Comparison of ENCODE assay signal across 39 cellular contexts in genomic region chr13:58574791-58575190, GRCh38.
"Had no signal": no experiment of that assay in that cellular context is flagged by ENCODE, and none has a peak within 500 bp of the region (broad histone marks: within the 10 kb centered on the region; RNA-seq: fewer than 3 reads in every experiment).

No MANE protein-coding gene starts in this region.

- H3K36me3 ChIP-seq: adrenal gland, ascending aorta, brain microvascular endothelial cell, breast epithelium, cardiac muscle cell had no signal

- DNase-seq: activated effector memory CD4-positive, alpha-beta T cell treated with anti-CD3 and anti-CD28 coated beads, Interleukin-2, amount 50 U/mL, for 16 hours; activated effector memory CD4-positive, alpha-beta T cell treated with Interleukin-2 at 50 U/mL for 16 hours; activated gamma-delta T cell; activated gamma-delta T cell treated with Interleukin-2 at 50 U/mL for 16 hours; activated naive CD4-positive, alpha-beta T cell; activated naive CD4-positive, alpha-beta T cell treated with anti-CD3 and anti-CD28 coated beads for 36 hours; activated naive CD4-positive, alpha-beta T cell treated with anti-CD3 and anti-CD28 coated beads, Interleukin-2, amount 10 ng/mL, durations not matched to agents 7 days and 5 days; activated naive CD4-positive, alpha-beta T cell treated with anti-CD3 and anti-CD28 coated beads, Interleukin-2, amount 50 U/mL, for 16 hours; activated naive CD4-positive, alpha-beta T cell treated with Interleukin-2 at 50 U/mL for 16 hours; activated naive CD8-positive, alpha-beta T cell treated with anti-CD3 and anti-CD28 coated beads for 36 hours; activated naive CD8-positive, alpha-beta T cell treated with anti-CD3 and anti-CD28 coated beads, Interleukin-2, amount 10 ng/mL, durations not matched to agents 7 days and 5 days; activated naive CD8-positive, alpha-beta T cell treated with anti-CD3 and anti-CD28 coated beads, Interleukin-2, amount 50 U/mL, for 24 hours; activated T-cell treated with anti-CD3 and anti-CD28 coated beads for 4 hours; activated T-cell treated with anti-CD3 and anti-CD28 coated beads, Interleukin-2, amount 50 U/mL, for 1 hour; activated T-cell treated with anti-CD3 and anti-CD28 coated beads, Interleukin-2, amount 50 U/mL, for 24 hours; activated T-cell treated with anti-CD3 and anti-CD28 coated beads, Interleukin-2, amount 50 U/mL, for 4 hours; activated T-cell treated with anti-CD3 and anti-CD28 coated beads, Interleukin-2, amount 50 U/mL, for 48 hours; activated T-cell treated with anti-CD3 and anti-CD28 coated beads, Interleukin-2, amount 50 U/mL, for 72 hours; adrenal gland; amniotic stem cell; amygdala; anterior cingulate cortex; aorta; body of pancreas; brain microvascular endothelial cell; central memory CD4-positive, alpha-beta T cell; cerebellar nuclear complex had no signal

- H3K36me3 Mint-ChIP-seq: activated naive CD4-positive, alpha-beta T cell treated with anti-CD3 and anti-CD28 coated beads, Interleukin-2, amount 10 ng/mL, durations not matched to agents 7 days and 5 days; activated naive CD4-positive, alpha-beta T cell treated with anti-CD3 and anti-CD28 coated beads, Interleukin-2, amount 50 U/mL, for 24 hours; activated naive CD8-positive, alpha-beta T cell; activated naive CD8-positive, alpha-beta T cell treated with anti-CD3 and anti-CD28 coated beads for 36 hours; activated naive CD8-positive, alpha-beta T cell treated with anti-CD3 and anti-CD28 coated beads, Interleukin-2, amount 10 ng/mL, durations not matched to agents 7 days and 5 days had no signal

- H3K27ac ChIP-seq: adrenal gland, ascending aorta, body of pancreas, brain microvascular endothelial cell, breast epithelium, cardiac muscle cell had no signal

- H3K4me3 ChIP-seq: adrenal gland, ascending aorta, body of pancreas, breast epithelium, cardiac muscle cell had no signal

- H3K27me3 ChIP-seq: adrenal gland, ascending aorta, body of pancreas, brain microvascular endothelial cell, breast epithelium, cardiac muscle cell had no signal

- H3K4me3 Mint-ChIP-seq: activated naive CD4-positive, alpha-beta T cell treated with anti-CD3 and anti-CD28 coated beads for 36 hours; activated naive CD4-positive, alpha-beta T cell treated with anti-CD3 and anti-CD28 coated beads, Interleukin-2, amount 10 ng/mL, durations not matched to agents 7 days and 5 days; activated naive CD4-positive, alpha-beta T cell treated with anti-CD3 and anti-CD28 coated beads, Interleukin-2, amount 50 U/mL, for 24 hours; activated naive CD8-positive, alpha-beta T cell; activated naive CD8-positive, alpha-beta T cell treated with anti-CD3 and anti-CD28 coated beads for 36 hours; activated naive CD8-positive, alpha-beta T cell treated with anti-CD3 and anti-CD28 coated beads, Interleukin-2, amount 10 ng/mL, durations not matched to agents 7 days and 5 days; activated naive CD8-positive, alpha-beta T cell treated with anti-CD3 and anti-CD28 coated beads, Interleukin-2, amount 50 U/mL, for 24 hours; activated T-cell treated with anti-CD3 and anti-CD28 coated beads, Interleukin-2, amount 50 U/mL, for 24 hours; activated T-cell treated with anti-CD3 and anti-CD28 coated beads, Interleukin-2, amount 50 U/mL, for 4 hours; activated T-cell treated with anti-CD3 and anti-CD28 coated beads, Interleukin-2, amount 50 U/mL, for 72 hours; activated T-helper 1 cell treated with anti-CD3 and anti-CD28 coated beads, Interleukin-12 subunit alpha, Interleukin-12 subunit beta, Interleukin-2, Interleukin-4 antibody, amounts not matched to agents 30 ng/mL and 10 ng/mL and 1 ng/mL, durations not matched to agents 14 hours and 24 hours and 36 hours; activated T-helper 17 cell treated with anti-CD3 and anti-CD28 coated beads, Interleukin-2, amount 50 U/mL, for 72 hours; brain; central memory CD8-positive, alpha-beta T cell had no signal

- FAIRE-seq: astrocyte had no signal

- ATAC-seq: activated naive CD4-positive, alpha-beta T cell treated with anti-CD3 and anti-CD28 coated beads, Interleukin-2, amount 50 U/mL, for 72 hours; activated naive CD8-positive, alpha-beta T cell treated with anti-CD3 and anti-CD28 coated beads, Interleukin-2, amount 50 U/mL, for 24 hours; activated T-cell treated with anti-CD3 and anti-CD28 coated beads, Interleukin-2, amount 50 U/mL, for 4 hours; activated T-cell treated with anti-CD3 and anti-CD28 coated beads, Interleukin-2, amount 50 U/mL, for 72 hours; activated T-helper 17 cell treated with anti-CD3 and anti-CD28 coated beads, Interleukin-2, amount 50 U/mL, for 72 hours; body of pancreas had no signal

- H3K4me1 Mint-ChIP-seq: activated naive CD4-positive, alpha-beta T cell treated with anti-CD3 and anti-CD28 coated beads, Interleukin-2, amount 10 ng/mL, durations not matched to agents 7 days and 5 days; activated naive CD4-positive, alpha-beta T cell treated with anti-CD3 and anti-CD28 coated beads, Interleukin-2, amount 50 U/mL, for 24 hours; activated naive CD8-positive, alpha-beta T cell treated with anti-CD3 and anti-CD28 coated beads for 36 hours; activated naive CD8-positive, alpha-beta T cell treated with anti-CD3 and anti-CD28 coated beads, Interleukin-2, amount 10 ng/mL, durations not matched to agents 7 days and 5 days; activated naive CD8-positive, alpha-beta T cell treated with anti-CD3 and anti-CD28 coated beads, Interleukin-2, amount 50 U/mL, for 24 hours; activated T-helper 17 cell treated with anti-CD3 and anti-CD28 coated beads, Interleukin-2, amount 50 U/mL, for 72 hours; brain; central memory CD8-positive, alpha-beta T cell had no signal

- H3K4me1 ChIP-seq: adrenal gland, ascending aorta, body of pancreas, breast epithelium had no signal

- H3K9me3 ChIP-seq: adrenal gland had no signal

- H3K27me3 Mint-ChIP-seq: activated naive CD4-positive, alpha-beta T cell treated with anti-CD3 and anti-CD28 coated beads, Interleukin-2, amount 10 ng/mL, durations not matched to agents 7 days and 5 days; activated naive CD4-positive, alpha-beta T cell treated with anti-CD3 and anti-CD28 coated beads, Interleukin-2, amount 50 U/mL, for 24 hours; activated naive CD8-positive, alpha-beta T cell; activated naive CD8-positive, alpha-beta T cell treated with anti-CD3 and anti-CD28 coated beads for 36 hours; activated naive CD8-positive, alpha-beta T cell treated with anti-CD3 and anti-CD28 coated beads, Interleukin-2, amount 10 ng/mL, durations not matched to agents 7 days and 5 days; activated naive CD8-positive, alpha-beta T cell treated with anti-CD3 and anti-CD28 coated beads, Interleukin-2, amount 50 U/mL, for 24 hours; activated T-cell treated with anti-CD3 and anti-CD28 coated beads, Interleukin-2, amount 50 U/mL, for 24 hours; activated T-helper 17 cell treated with anti-CD3 and anti-CD28 coated beads, Interleukin-2, amount 50 U/mL, for 72 hours; central memory CD8-positive, alpha-beta T cell had no signal

- H3K27ac Mint-ChIP-seq: activated naive CD4-positive, alpha-beta T cell treated with anti-CD3 and anti-CD28 coated beads for 36 hours; activated naive CD4-positive, alpha-beta T cell treated with anti-CD3 and anti-CD28 coated beads, Interleukin-2, amount 10 ng/mL, durations not matched to agents 7 days and 5 days; activated naive CD4-positive, alpha-beta T cell treated with anti-CD3 and anti-CD28 coated beads, Interleukin-2, amount 50 U/mL, for 24 hours; activated naive CD4-positive, alpha-beta T cell treated with anti-CD3 and anti-CD28 coated beads, Interleukin-2, amount 50 U/mL, for 72 hours; activated naive CD8-positive, alpha-beta T cell; activated naive CD8-positive, alpha-beta T cell treated with anti-CD3 and anti-CD28 coated beads for 36 hours; activated naive CD8-positive, alpha-beta T cell treated with anti-CD3 and anti-CD28 coated beads, Interleukin-2, amount 10 ng/mL, durations not matched to agents 7 days and 5 days; activated naive CD8-positive, alpha-beta T cell treated with anti-CD3 and anti-CD28 coated beads, Interleukin-2, amount 50 U/mL, for 24 hours; activated T-cell treated with anti-CD3 and anti-CD28 coated beads, Interleukin-2, amount 50 U/mL, for 24 hours; activated T-cell treated with anti-CD3 and anti-CD28 coated beads, Interleukin-2, amount 50 U/mL, for 72 hours; activated T-helper 1 cell treated with anti-CD3 and anti-CD28 coated beads, Interleukin-12 subunit alpha, Interleukin-12 subunit beta, Interleukin-2, Interleukin-4 antibody, amounts not matched to agents 30 ng/mL and 10 ng/mL and 1 ng/mL, durations not matched to agents 14 hours and 24 hours and 36 hours; activated T-helper 17 cell treated with anti-CD3 and anti-CD28 coated beads, Interleukin-2, amount 50 U/mL, for 72 hours; activated T-helper 2 cell treated with anti-CD3 and anti-CD28 coated beads, Interferon-gamma antibody, Interleukin-2, Interleukin-4, amounts not matched to agents 10 μg/mL and 5 μg/mL and 100 μg/mL, durations not matched to agents 14 hours and 24 hours and 36 hours; brain had no signal
